8 cellular contexts compared by ENCODE assay signal in the genomic region with DNA sequence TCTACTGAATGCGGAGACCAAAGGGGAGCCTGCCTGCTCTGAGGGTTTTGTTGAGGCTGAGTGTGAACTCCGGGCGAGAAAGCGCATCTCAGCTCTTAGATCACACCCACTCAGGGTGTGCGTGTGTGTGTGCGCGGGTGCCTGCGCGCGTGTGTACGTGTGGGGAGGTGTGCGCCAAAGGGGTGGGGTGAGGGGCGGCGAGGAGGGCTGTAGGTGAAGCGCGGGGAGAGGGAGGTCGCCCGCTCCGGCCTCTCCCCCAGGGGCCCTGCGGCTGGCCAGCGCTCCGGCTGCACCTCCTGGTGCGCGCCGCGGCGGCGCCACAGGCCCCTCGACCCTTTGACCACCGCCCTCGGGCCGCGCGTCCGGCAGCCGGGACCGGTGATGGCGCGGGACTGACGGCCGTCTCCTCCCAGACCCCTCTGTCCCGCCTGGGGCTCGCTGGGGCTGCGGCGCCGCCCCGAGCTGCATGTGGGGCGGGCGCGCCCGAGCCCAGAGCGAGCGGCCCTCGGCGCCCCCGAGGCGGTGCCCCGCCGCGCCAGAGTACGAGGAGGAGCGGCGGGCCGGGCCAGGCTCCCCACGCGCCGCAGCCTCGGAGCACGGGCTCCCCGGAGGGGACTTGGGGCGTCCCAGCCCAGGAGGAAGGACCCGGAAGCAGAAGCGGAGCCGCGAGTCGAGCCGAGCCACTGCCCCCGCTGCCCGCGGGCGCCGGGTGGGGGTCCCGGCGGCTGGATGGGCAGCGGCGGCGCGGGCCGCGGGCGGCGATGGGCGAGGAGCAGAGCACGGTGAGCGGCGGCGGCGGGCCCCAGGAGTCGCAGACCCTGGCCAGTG. TPM values are rescaled to one million over a fixed set of nuclear protein-coding genes. Genes with fewer than 3 reads are reported as not detected.
A peak's percentile ranks its signal among the peaks of the same experiment; 100 is the strongest.
DNase-seq lines count a peak whose midpoint lies in the region; ATAC-seq and TF ChIP-seq lines count a peak whose summit lies in the region.

A gene with protein sequence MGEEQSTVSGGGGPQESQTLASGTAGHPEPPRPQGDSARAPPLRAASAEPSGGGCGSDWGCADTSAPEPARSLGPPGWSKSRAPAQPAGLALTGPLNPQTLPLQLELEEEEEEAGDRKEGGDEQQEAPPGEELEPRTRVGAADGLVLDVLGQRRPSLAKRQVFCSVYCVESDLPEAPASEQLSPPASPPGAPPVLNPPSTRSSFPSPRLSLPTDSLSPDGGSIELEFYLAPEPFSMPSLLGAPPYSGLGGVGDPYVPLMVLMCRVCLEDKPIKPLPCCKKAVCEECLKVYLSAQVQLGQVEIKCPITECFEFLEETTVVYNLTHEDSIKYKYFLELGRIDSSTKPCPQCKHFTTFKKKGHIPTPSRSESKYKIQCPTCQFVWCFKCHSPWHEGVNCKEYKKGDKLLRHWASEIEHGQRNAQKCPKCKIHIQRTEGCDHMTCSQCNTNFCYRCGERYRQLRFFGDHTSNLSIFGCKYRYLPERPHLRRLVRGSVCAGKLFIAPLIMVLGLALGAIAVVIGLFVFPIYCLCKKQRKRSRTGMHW (plus strand): TSS at position 654 of the 828 bp plus-strand sequence. CDS start 108 bp downstream, at position 762.

- H3K36me3 ChIP-seq in lung (ENCODE audit: control insufficient read depth in 2 of 2, insufficient read depth in 2 of 2, low read length in 2 of 2): no peaks in the 10 kb centered on the region

- peak within 1 kb of the TSS; percentile 88 for H3K4me3 ChIP-seq in lung

- H3K9me3 Mint-ChIP-seq in T-cell: peaks cover 0 to 3% (median 0%) of the 10 kb centered on the region in 3 donors
- no peaks in the 10 kb centered on the region for H3K9me3 Mint-ChIP-seq in endothelial cell (ENCODE audit: unreplicated experiment)

- H3K36me3 Mint-ChIP-seq in T-cell (no peaks in the 10 kb centered on the region), endothelial cell (ENCODE audit: low read depth, unreplicated experiment) (peaks cover 12% of the 10 kb centered on the region)

- no peaks in the 10 kb centered on the region for H3K27me3 ChIP-seq in lung (ENCODE audit: control insufficient read depth, insufficient read depth)

- peaks cover 15 to 19% (median 15%) of the 10 kb centered on the region in 3 donors for H3K4me1 Mint-ChIP-seq in T-cell
- peaks cover 49% of the 10 kb centered on the region for H3K4me1 Mint-ChIP-seq in endothelial cell (ENCODE audit: unreplicated experiment)

- H3K27me3 Mint-ChIP-seq in T-cell (peaks cover 43% of the 10 kb centered on the region in 2 donors), endothelial cell (ENCODE audit: unreplicated experiment) (peaks cover 23% of the 10 kb centered on the region)

- WGBS in lung, 2 donors: 0 to 1% methylated on average over 88 to 99 of the region's 99 CpGs

- H3K4me3 Mint-ChIP-seq in T-cell: peak within 1 kb of the TSS; percentile 66 to 81 (median 73)
- peak within 1 kb of the TSS; percentile 98 for H3K4me3 Mint-ChIP-seq in endothelial cell (ENCODE audit: unreplicated experiment)

- H3K4me1 ChIP-seq in lung (ENCODE audit: control insufficient read depth in 2 of 2, insufficient read depth in 2 of 2, low read length in 2 of 2): peaks cover 0 to 15% of the 10 kb centered on the region in 2 donors

- ATAC-seq in HG03460 (IDR thresholded peaks at IDR 0.05; ENCODE audit: unreplicated experiment): peak; percentile 37
- peak; percentile 44 to 50 (median 50) for ATAC-seq in T-cell (replicated peaks in 1 of 4)
- peak; percentile 68 for ATAC-seq in lung (ENCODE audit: insufficient read depth, low FRiP score)
- ATAC-seq in GM21737 (IDR thresholded peaks at IDR 0.05; ENCODE audit: unreplicated experiment): no peak

- POLR2A ChIA-PET in T-cell (lab: Charles Lee): no interaction called here

- peak; percentile 33 for DNase-seq in GM10266 (ENCODE audit: extremely low spot score)
- DNase-seq in T-cell: peak in 1 of 34 experiments; percentile 8
- DNase-seq in endothelial cell (ENCODE audit: low spot score): peak; percentile 71
- peak; percentile 63 for DNase-seq in lung (ENCODE audit: low spot score)
- peak; percentile 39 for DNase-seq in stromal cell of bone marrow (ENCODE audit: low read depth)
- DNase-seq in NAMALWA (ENCODE audit: low spot score): no peak

- CTCF ChIA-PET in T-cell (lab: Charles Lee): no interaction called here

- no peaks in the 10 kb centered on the region for H3K9me3 ChIP-seq in lung (ENCODE audit: control insufficient read depth in 2 of 2, insufficient read depth in 1 of 2, low read length in 1 of 2)

- TF ChIP-seq CTCF in GM10266 (IDR thresholded peaks at IDR 0.05; ENCODE audit: control insufficient read depth, insufficient read depth, low read depth, missing control alignments): no peak
- TF ChIP-seq CTCF in endothelial cell (IDR thresholded peaks at IDR 0.05; ENCODE audit: unreplicated experiment): no peak
- TF ChIP-seq CTCF in lung (IDR thresholded peaks at IDR 0.05; ENCODE audit: control extremely low read depth, extremely low read depth): no peak

- peak within 1 kb of the TSS in 1 of 2 donors; percentile 51 for H3K27ac Mint-ChIP-seq in T-cell
- H3K27ac Mint-ChIP-seq in endothelial cell (ENCODE audit: unreplicated experiment): peak within 1 kb of the TSS; percentile 93

- peak within 1 kb of the TSS; percentile 91 to 93 for H3K27ac ChIP-seq in lung (ENCODE audit: low read depth in 1 of 2, low read length in 1 of 2)

RNA-seq across cellular contexts. Expression of the gene that starts here (rescaled TPM):
- total RNA-seq in T-cell (under 1 TPM; 0.16 to 0.89 (median 0.59) TPM), endothelial cell (ENCODE audit: unreplicated experiment) (50.7 TPM), lung (10 to 100 TPM; 22.3 to 58.6 TPM)
- 1 to 10 TPM; 3.1 to 4.8 TPM for polyA plus RNA-seq in lung

Comparison
In these comparisons a context has a peak if more than half of its experiments do, and no peak if none do; other contexts are left out.
1. RNA of the gene that starts here (total RNA-seq): 22.3 to 58.6 TPM in lung and 50.7 TPM in endothelial cell (single experiment); 0.16 to 0.89 TPM in T-cell; every median in the first group is over 10 times any median in the second.
2. Peak in ATAC-seq in T-cell; RNA of the gene not detected or under 1 TPM.